Comparison of ENCODE assay signal across 16 cellular contexts in genomic region chr17:30343741-30344140, GRCh38. TPM values are rescaled to one million over a fixed set of nuclear protein-coding genes. Genes with fewer than 3 reads are reported as not detected.
DNase-seq lines count a peak whose midpoint lies in the region; ATAC-seq and TF ChIP-seq lines count a peak whose summit lies in the region.
"Had no signal": no experiment of that assay in that cellular context is flagged by ENCODE, and none has a peak within 500 bp of the region (broad histone marks: within the 10 kb centered on the region; RNA-seq: fewer than 3 reads in every experiment).

No MANE protein-coding gene starts in this region.

- H2BK15ac ChIP-seq in mesenchymal stem cell (ENCODE audit: low read depth, poor library complexity, severe bottlenecking): no peak overlapping the region

- no peaks in the 10 kb centered on the region for H3K36me3 Mint-ChIP-seq in natural killer cell treated with Interleukin-12 subunit alpha and Interleukin-12 subunit beta and Interleukin-15 and Interleukin-18, amount 100 ng/mL, for 72 hours
- H3K36me3 Mint-ChIP-seq in natural killer cell: no peaks in the 10 kb centered on the region

- no peak overlapping the region for H3K4me2 ChIP-seq in mesenchymal stem cell (ENCODE audit: low read length, poor library complexity, severe bottlenecking)

- intact Hi-C loops in natural killer cell (cut with micrococcal nuclease) (no loop called here), esophagus muscularis mucosa (cut with DNase I) (loop anchor here (5.0 to 10.0 kb wide), 3 partner anchors 39 to 131 kb away; partner anchors contain the start of gene GOSR1)

- no peak overlapping the region for H2AFZ ChIP-seq in mesenchymal stem cell (ENCODE audit: low read depth, low read length)

- no peaks in the 10 kb centered on the region for H3K9me3 Mint-ChIP-seq in natural killer cell treated with Interleukin-12 subunit alpha and Interleukin-12 subunit beta and Interleukin-15 and Interleukin-18, amount 100 ng/mL, for 72 hours
- no peaks in the 10 kb centered on the region for H3K9me3 Mint-ChIP-seq in natural killer cell

- no peak overlapping the region for H3K9ac ChIP-seq in mesenchymal stem cell (ENCODE audit: low read length)

- H3K36me3 ChIP-seq in esophagus muscularis mucosa (no peaks in the 10 kb centered on the region), neutrophil (no peaks in the 10 kb centered on the region), mesenchymal stem cell (ENCODE audit: control insufficient read depth in 1 of 2, insufficient read depth in 2 of 2, low read depth in 1 of 2, low read length in 2 of 2) (no peaks in the 10 kb centered on the region)

- H3K4me3 ChIP-seq in esophagus muscularis mucosa (no peak overlapping the region), neutrophil (ENCODE audit: low read depth in 1 of 2, low read length in 1 of 2) (no peak overlapping the region), mesenchymal stem cell (ENCODE audit: insufficient read depth in 1 of 2, low read depth in 1 of 2, low read length in 2 of 2) (no peak overlapping the region)
- H3K4me3 ChIP-seq: psoas muscle had no signal

- no peak for DNase-seq in natural killer cell treated with Interleukin-12 subunit alpha and Interleukin-12 subunit beta and Interleukin-15 and Interleukin-18, amount 100 ng/mL, for 72 hours (ENCODE audit: low spot score)
- no peak for DNase-seq in natural killer cell
- DNase-seq in esophagus muscularis mucosa (ENCODE audit: extremely low spot score): no peak
- no peak for DNase-seq in mesenchymal stem cell
- no peak for DNase-seq in activated CD4-positive, alpha-beta T cell treated with anti-CD3 and anti-CD28 coated beads, Interleukin-2, amount 50 U/mL, for 1 hour
- DNase-seq: activated CD8-positive, alpha-beta T cell treated with anti-CD3 and anti-CD28 coated beads, Interleukin-2, amount 10 ng/mL, durations not matched to agents 7 days and 5 days; aorta; effector CD4-positive, alpha-beta T cell; NCI-H446; psoas muscle; stimulated activated CD4-positive, alpha-beta T cell treated with anti-CD3 and anti-CD28 coated beads, Interleukin-15, amount 100 ng/mL, for 24 hours had no signal

- no peak for TF ChIP-seq EP300 in esophagus muscularis mucosa (IDR thresholded peaks at IDR 0.05)

- no peak for TF ChIP-seq POLR2A in esophagus muscularis mucosa (IDR thresholded peaks at IDR 0.05; ENCODE audit: low read depth)

- H3K79me1 ChIP-seq in mesenchymal stem cell (replicated peaks; ENCODE audit: low read length, poor library complexity, severe bottlenecking): no peaks in the 10 kb centered on the region

- no peak for ATAC-seq in natural killer cell treated with Interleukin-12 subunit alpha and Interleukin-12 subunit beta and Interleukin-15 and Interleukin-18, amount 100 ng/mL, for 72 hours
- ATAC-seq in natural killer cell: no peak
- no peak for ATAC-seq in GM21360 (IDR thresholded peaks at IDR 0.05; ENCODE audit: unreplicated experiment)
- ATAC-seq in HG03139 (IDR thresholded peaks at IDR 0.05; ENCODE audit: unreplicated experiment): no peak
- ATAC-seq: activated CD8-positive, alpha-beta T cell treated with anti-CD3 and anti-CD28 coated beads, Interleukin-2, amount 10 ng/mL, durations not matched to agents 7 days and 5 days; psoas muscle had no signal

- no peak overlapping the region for H3K14ac ChIP-seq in mesenchymal stem cell (ENCODE audit: low read length in 2 of 2)

- no peak overlapping the region for H2AK5ac ChIP-seq in mesenchymal stem cell (ENCODE audit: low read length, severe bottlenecking)

- H3K23ac ChIP-seq in mesenchymal stem cell (ENCODE audit: low read length in 2 of 2): no peak overlapping the region

- H3K27me3 ChIP-seq in esophagus muscularis mucosa (no peaks in the 10 kb centered on the region), neutrophil (no peaks in the 10 kb centered on the region), mesenchymal stem cell (ENCODE audit: control insufficient read depth in 1 of 2, insufficient read depth in 1 of 2, low read length in 2 of 2) (no peaks in the 10 kb centered on the region)

- H2BK5ac ChIP-seq in mesenchymal stem cell (ENCODE audit: low read depth, low read length, poor library complexity, severe bottlenecking): no peak overlapping the region

- H2BK12ac ChIP-seq in mesenchymal stem cell (ENCODE audit: low read length in 2 of 2): no peak overlapping the region

- H4K8ac ChIP-seq in mesenchymal stem cell (ENCODE audit: low read length): no peak overlapping the region

- H3K4me1 ChIP-seq in esophagus muscularis mucosa: peaks cover 31 to 54% (median 44%) of the 10 kb centered on the region in 4 donors
- peaks cover 65 to 66% of the 10 kb centered on the region in 2 experiments for H3K4me1 ChIP-seq in neutrophil (ENCODE audit: control insufficient read depth in 1 of 2, insufficient read depth in 1 of 2, low read depth in 1 of 2, low read length in 1 of 2)
- peaks cover 8% of the 10 kb centered on the region for H3K4me1 ChIP-seq in mesenchymal stem cell (ENCODE audit: control insufficient read depth, insufficient read depth, low read depth, low read length)
- H3K4me1 ChIP-seq: psoas muscle had no signal

- H3K27me3 Mint-ChIP-seq in natural killer cell treated with Interleukin-12 subunit alpha and Interleukin-12 subunit beta and Interleukin-15 and Interleukin-18, amount 100 ng/mL, for 72 hours: no peaks in the 10 kb centered on the region
- no peaks in the 10 kb centered on the region for H3K27me3 Mint-ChIP-seq in natural killer cell (ENCODE audit: low read depth in 2 of 2)

- H3K9me3 ChIP-seq in esophagus muscularis mucosa (no peaks in the 10 kb centered on the region), neutrophil (no peaks in the 10 kb centered on the region), mesenchymal stem cell (ENCODE audit: control insufficient read depth, low read length) (no peaks in the 10 kb centered on the region)
- H3K9me3 ChIP-seq: psoas muscle had no signal

- H3K27ac Mint-ChIP-seq in natural killer cell treated with Interleukin-12 subunit alpha and Interleukin-12 subunit beta and Interleukin-15 and Interleukin-18, amount 100 ng/mL, for 72 hours: peak overlapping the region; percentile 6 to 29
- H3K27ac Mint-ChIP-seq in natural killer cell: no peak overlapping the region
- H3K27ac Mint-ChIP-seq: activated CD8-positive, alpha-beta T cell treated with anti-CD3 and anti-CD28 coated beads, Interleukin-2, amount 10 ng/mL, durations not matched to agents 7 days and 5 days had no signal

- no peak overlapping the region for H3K4ac ChIP-seq in mesenchymal stem cell (ENCODE audit: low read depth in 1 of 2, low read length in 2 of 2)

- no peak overlapping the region for H4K91ac ChIP-seq in mesenchymal stem cell (ENCODE audit: low read length)

- WGBS in esophagus muscularis mucosa: 66% methylated on average over 4 of the region's 4 CpGs
- WGBS in mesenchymal stem cell: 88% methylated on average over 4 of the region's 4 CpGs

- H2BK120ac ChIP-seq in mesenchymal stem cell (ENCODE audit: low read depth, low read length): no peak overlapping the region

- no peak overlapping the region for H3K18ac ChIP-seq in mesenchymal stem cell (ENCODE audit: low read depth in 1 of 2, low read length in 2 of 2)

- peaks cover 16 to 18% of the 10 kb centered on the region in 2 donors for H3K4me1 Mint-ChIP-seq in natural killer cell treated with Interleukin-12 subunit alpha and Interleukin-12 subunit beta and Interleukin-15 and Interleukin-18, amount 100 ng/mL, for 72 hours (ENCODE audit: low read depth in 2 of 2)
- H3K4me1 Mint-ChIP-seq in natural killer cell: peaks cover 7 to 9% of the 10 kb centered on the region in 2 donors

- TF ChIP-seq CTCF in natural killer cell (IDR thresholded peaks at IDR 0.05): no peak
- TF ChIP-seq CTCF in esophagus muscularis mucosa (IDR thresholded peaks at IDR 0.05): no peak
- TF ChIP-seq CTCF in neutrophil (IDR thresholded peaks at IDR 0.05): no peak

- H3K27ac ChIP-seq in esophagus muscularis mucosa (replicated peaks in 1 of 4) (peak overlapping the region; percentile 27 to 70 (median 55)), neutrophil (peak overlapping the region; percentile 90), mesenchymal stem cell (ENCODE audit: low read length, poor library complexity, severe bottlenecking) (no peak overlapping the region)
- H3K27ac ChIP-seq: psoas muscle had no signal

- no peak overlapping the region for H3K4me3 Mint-ChIP-seq in natural killer cell treated with Interleukin-12 subunit alpha and Interleukin-12 subunit beta and Interleukin-15 and Interleukin-18, amount 100 ng/mL, for 72 hours
- H3K4me3 Mint-ChIP-seq in natural killer cell: no peak overlapping the region
- H3K4me3 Mint-ChIP-seq: activated CD8-positive, alpha-beta T cell treated with anti-CD3 and anti-CD28 coated beads, Interleukin-2, amount 10 ng/mL, durations not matched to agents 7 days and 5 days had no signal

RNA-seq across cellular contexts. Expression of gene TMIGD1, which starts 9.9 kb away (rescaled TPM):
- not detected for total RNA-seq in natural killer cell treated with Interleukin-12 subunit alpha and Interleukin-12 subunit beta and Interleukin-15 and Interleukin-18, amount 100 ng/mL, for 72 hours
- total RNA-seq in natural killer cell (not detected), esophagus muscularis mucosa (under 1 TPM in 1 of 4 donors, not detected in 3; 0.29 TPM)
- polyA plus RNA-seq in mesenchymal stem cell (2013, experiment 1 of 2): not detected
- not detected for polyA plus RNA-seq in mesenchymal stem cell (2013, experiment 2 of 2)
- total RNA-seq: activated CD8-positive, alpha-beta T cell treated with anti-CD3 and anti-CD28 coated beads, Interleukin-2, amount 10 ng/mL, durations not matched to agents 7 days and 5 days; aorta; fibroblast of villous mesenchyme; psoas muscle; subcutaneous adipose tissue had no signal
- polyA plus RNA-seq: psoas muscle had no signal

RNA-seq across cellular contexts. Expression of gene CPD, which starts 35.0 kb away (rescaled TPM):
- total RNA-seq in natural killer cell treated with Interleukin-12 subunit alpha and Interleukin-12 subunit beta and Interleukin-15 and Interleukin-18, amount 100 ng/mL, for 72 hours: 10 to 100 TPM; 69.7 to 97.7 TPM
- total RNA-seq in natural killer cell (10 to 100 TPM; 67.3 to 94.5 (median 85.9) TPM), esophagus muscularis mucosa (100 to 1,000 TPM in 2 of 4 donors, 10 to 100 TPM in 2; 67.0 to 141 (median 95.1) TPM)
- polyA plus RNA-seq in mesenchymal stem cell (2013, experiment 1 of 2): 39.2 TPM
- polyA plus RNA-seq in mesenchymal stem cell (2013, experiment 2 of 2): 40.2 TPM

RNA-seq across cellular contexts. Expression of gene BLMH, which starts 52.0 kb away (rescaled TPM):
- 10 to 100 TPM; 52.5 to 97.5 TPM for total RNA-seq in natural killer cell treated with Interleukin-12 subunit alpha and Interleukin-12 subunit beta and Interleukin-15 and Interleukin-18, amount 100 ng/mL, for 72 hours
- 10 to 100 TPM; 44.8 to 52.8 (median 46.7) TPM for total RNA-seq in natural killer cell
- 10 to 100 TPM; 16.6 to 22.4 (median 20.8) TPM for total RNA-seq in esophagus muscularis mucosa
- polyA plus RNA-seq in mesenchymal stem cell (2013, experiment 1 of 2): 19.7 TPM
- polyA plus RNA-seq in mesenchymal stem cell (2013, experiment 2 of 2): 20.0 TPM

Comparison
In these comparisons a context has a peak if more than half of its experiments do, and no peak if none do; other contexts are left out.
1. H3K27ac Mint-ChIP-seq: peak in natural killer cell treated with Interleukin-12 subunit alpha and Interleukin-12 subunit beta and Interleukin-15 and Interleukin-18, amount 100 ng/mL, for 72 hours (2 of 2); none in natural killer cell (0 of 2).